Comparison of ENCODE assay signal across 2 cellular contexts in genomic region chr21:45661913-45662622, GRCh38. TPM values are rescaled to one million over a fixed set of nuclear protein-coding genes. Genes with fewer than 3 reads are reported as not detected.
"Had no signal": no experiment of that assay in that cellular context is flagged by ENCODE, and none has a peak within 500 bp of the region (broad histone marks: within the 10 kb centered on the region; RNA-seq: fewer than 3 reads in every experiment).

No MANE protein-coding gene starts in this region.

RNA-seq across cellular contexts. Expression of gene PCBP3, which starts 18.5 kb away (rescaled TPM):
- total RNA-seq: HFFc6, HT1080 had no signal
